In genomic region chr7:23012186-23012585, GRCh38 we compare ENCODE assay signal across 12 cellular contexts. TPM values are rescaled to one million over a fixed set of nuclear protein-coding genes. Genes with fewer than 3 reads are reported as not detected.
DNase-seq lines count a peak whose midpoint lies in the region; ATAC-seq and TF ChIP-seq lines count a peak whose summit lies in the region.
"Had no signal": no experiment of that assay in that cellular context is flagged by ENCODE, and none has a peak within 500 bp of the region (broad histone marks: within the 10 kb centered on the region; RNA-seq: fewer than 3 reads in every experiment).

No MANE protein-coding gene starts in this region.

- intact Hi-C loops in heart right ventricle (cut with DNase I) (loop anchor here in 6 of 10 donors (5.0 to 10.0 kb wide), 6 partner anchors 57 to 447 kb away; partner anchors contain the start of gene TOMM7 (in 2 of the 6)), left ventricle myocardium superior (cut with micrococcal nuclease) (no loop called here), vagina (cut with DNase I) (loop anchor here (5.0 kb wide), 1 partner anchor 160 kb away; no protein-coding TSS in a partner anchor)

- no peaks in the 10 kb centered on the region for H3K27me3 ChIP-seq in heart right ventricle
- no peaks in the 10 kb centered on the region for H3K27me3 ChIP-seq in iPS-15b (ENCODE audit: control insufficient read depth, insufficient read depth, low read length)
- no peaks in the 10 kb centered on the region for H3K27me3 ChIP-seq in vagina

- H3K9me3 ChIP-seq in heart right ventricle (no peaks in the 10 kb centered on the region), iPS-15b (ENCODE audit: control insufficient read depth, insufficient read depth, low read length) (no peaks in the 10 kb centered on the region), vagina (no peaks in the 10 kb centered on the region)

- H3K27ac ChIP-seq in heart right ventricle (no peak overlapping the region), vagina (no peak overlapping the region)

- no peak for ATAC-seq in heart right ventricle
- no peak for ATAC-seq in left ventricle myocardium superior
- ATAC-seq in HG02678 (IDR thresholded peaks at IDR 0.05; ENCODE audit: unreplicated experiment), result no peak

- no peak for TF ChIP-seq POLR2A in vagina (IDR thresholded peaks at IDR 0.05)

- 45 to 56% methylated on average over 6 of the region's 6 CpGs for WGBS in heart right ventricle, 2 donors

- no peak for TF ChIP-seq CTCF in heart right ventricle (IDR thresholded peaks at IDR 0.05)
- no peak for TF ChIP-seq CTCF in vagina (IDR thresholded peaks at IDR 0.05)

- H3K4me1 ChIP-seq in heart right ventricle (peaks cover 0 to 59% (median 42%) of the 10 kb centered on the region in 9 donors), iPS-15b (ENCODE audit: control insufficient read depth, insufficient read depth, low read length) (no peaks in the 10 kb centered on the region), vagina (peaks cover 34% of the 10 kb centered on the region)

- no peak overlapping the region for H3K9ac ChIP-seq in iPS-15b (ENCODE audit: low read depth, low read length)

- peak overlapping the region; percentile 60 to 96 (median 84) for H3K4me3 ChIP-seq in heart right ventricle
- peak overlapping the region; percentile 84 for H3K4me3 ChIP-seq in iPS-15b (ENCODE audit: low read depth, low read length)
- peak overlapping the region; percentile 88 to 95 for H3K4me3 ChIP-seq in vagina

- H3K36me3 ChIP-seq in heart right ventricle, result no peaks in the 10 kb centered on the region
- H3K36me3 ChIP-seq in iPS-15b (ENCODE audit: control insufficient read depth, insufficient read depth, low read length), result no peaks in the 10 kb centered on the region
- H3K36me3 ChIP-seq in vagina, result no peaks in the 10 kb centered on the region

- DNase-seq in heart right ventricle (no peak), left ventricle myocardium superior (no peak), amniotic epithelial cell (ENCODE audit: low read depth) (peak; percentile 13), vagina (ENCODE audit: extremely low spot score in 2 of 2) (no peak), NCI-H1436 (lab: John Stamatoyannopoulos, UW) (no peak)
- no peak for DNase-seq in NK-92 treated with Interleukin-12 subunit alpha and Interleukin-12 subunit beta, amount 100 ng/mL, for 24 hours (lab: John Stamatoyannopoulos, UW)
- DNase-seq: activated CD4-positive, CD25-positive, alpha-beta regulatory T cell; activated naive CD4-positive, alpha-beta T cell; midbrain; stimulated activated CD4-positive, alpha-beta T cell treated with anti-CD3 and anti-CD28 coated beads, Interleukin-4, amount 100 ng/mL, for 4 hours had no signal

RNA-seq across cellular contexts. Expression of gene HYCC1, which starts 1.7 kb away (rescaled TPM):
- total RNA-seq in heart right ventricle (10 to 100 TPM; 26.2 to 39.6 (median 34.5) TPM), left ventricle myocardium superior (39.6 TPM), vagina (23.6 TPM)
- polyA plus RNA-seq in heart right ventricle, result 1 to 10 TPM; 5.9 to 7.8 TPM
